In genomic region chr3:178518660-178519396, GRCh38 we compare ENCODE assay signal across 11 cellular contexts. TPM values are rescaled to one million over a fixed set of nuclear protein-coding genes. Genes with fewer than 3 reads are reported as not detected.
DNase-seq lines count a peak whose midpoint lies in the region; ATAC-seq and TF ChIP-seq lines count a peak whose summit lies in the region.
"Had no signal": no experiment of that assay in that cellular context is flagged by ENCODE, and none has a peak within 500 bp of the region (broad histone marks: within the 10 kb centered on the region; RNA-seq: fewer than 3 reads in every experiment).

No MANE protein-coding gene starts in this region.

- H3K27me3 ChIP-seq in stomach (no peaks in the 10 kb centered on the region), upper lobe of left lung (no peaks in the 10 kb centered on the region), Peyer's patch (no peaks in the 10 kb centered on the region)

- no peaks in the 10 kb centered on the region for H3K9me3 ChIP-seq in stomach
- H3K9me3 ChIP-seq in upper lobe of left lung, result no peaks in the 10 kb centered on the region
- H3K9me3 ChIP-seq in Peyer's patch, result no peaks in the 10 kb centered on the region

- no peak for TF ChIP-seq EP300 in stomach (IDR thresholded peaks at IDR 0.05)
- no peak for TF ChIP-seq EP300 in upper lobe of left lung (IDR thresholded peaks at IDR 0.05)

- H3K4me1 ChIP-seq in stomach, result peaks cover 0 to 4% (median 0%) of the 10 kb centered on the region in 4 donors
- H3K4me1 ChIP-seq in upper lobe of left lung, result no peaks in the 10 kb centered on the region
- no peaks in the 10 kb centered on the region for H3K4me1 ChIP-seq in Peyer's patch

- no peak overlapping the region for H3K4me3 ChIP-seq in stomach
- no peak overlapping the region for H3K4me3 ChIP-seq in upper lobe of left lung
- H3K4me3 ChIP-seq in Peyer's patch, result no peak overlapping the region

- no peaks in the 10 kb centered on the region for H3K36me3 ChIP-seq in stomach
- H3K36me3 ChIP-seq in upper lobe of left lung, result no peaks in the 10 kb centered on the region
- H3K36me3 ChIP-seq in Peyer's patch, result no peaks in the 10 kb centered on the region

- TF ChIP-seq CTCF in stomach (IDR thresholded peaks at IDR 0.05) (no peak), upper lobe of left lung (IDR thresholded peaks at IDR 0.05) (no peak), Peyer's patch (IDR thresholded peaks at IDR 0.05) (no peak)

- H3K27ac ChIP-seq in stomach, result no peak overlapping the region
- no peak overlapping the region for H3K27ac ChIP-seq in upper lobe of left lung
- no peak overlapping the region for H3K27ac ChIP-seq in Peyer's patch
- H3K27ac ChIP-seq: C4-2B had no signal

- TF ChIP-seq POLR2A in stomach (IDR thresholded peaks at IDR 0.05), result no peak
- no peak for TF ChIP-seq POLR2A in upper lobe of left lung (IDR thresholded peaks at IDR 0.05)
- TF ChIP-seq POLR2A in Peyer's patch (IDR thresholded peaks at IDR 0.05), result no peak

- intact Hi-C loops in stomach (cut with DNase I; ENCODE audit: low total_unique reads), result no loop called here

- 42 to 62% (median 53%) methylated on average over 6 of the region's 6 CpGs for WGBS in stomach, 5 donors
- 72 to 79% methylated on average over 6 of the region's 6 CpGs for WGBS in upper lobe of left lung, 2 donors

- ATAC-seq in GM19328 (IDR thresholded peaks at IDR 0.05; ENCODE audit: unreplicated experiment) (peak; percentile 63), HG02943 (IDR thresholded peaks at IDR 0.05; ENCODE audit: low read depth, unreplicated experiment) (peak; percentile 82), upper lobe of left lung (ENCODE audit: low FRiP score in 2 of 2) (no peak)
- ATAC-seq: naive thymus-derived CD4-positive, alpha-beta T cell had no signal

- DNase-seq in Daoy (ENCODE audit: low read depth), result peak; percentile 82
- DNase-seq in RPMI7951 (ENCODE audit: low read depth), result peak; percentile 92
- DNase-seq in stomach, result no peak
- no peak for DNase-seq in upper lobe of left lung
- DNase-seq in Peyer's patch, result no peak
- no peak for DNase-seq in activated T-cell treated with anti-CD3 and anti-CD28 coated beads for 4 hours
- DNase-seq: activated naive CD4-positive, alpha-beta T cell treated with anti-CD3 and anti-CD28 coated beads, Interleukin-2, amount 10 ng/mL, durations not matched to agents 7 days and 5 days; naive thymus-derived CD4-positive, alpha-beta T cell had no signal

RNA-seq across cellular contexts. Expression of gene KCNMB2, which starts 17.4 kb away (rescaled TPM):
- 0.06 TPM in 1 of 2 replicates, not detected in the other for total RNA-seq in Daoy (2014; rRNA removed; shearing (Covaris generic))
- total RNA-seq in RPMI7951 (2014; rRNA removed; shearing (Covaris generic)), result 23.0 and 27.4 TPM in 2 replicates
- total RNA-seq in stomach (1 to 10 TPM in 1 of 5 donors, not detected in 4; 3.7 TPM), upper lobe of left lung (1 to 10 TPM in 2 of 6 donors, under 1 TPM in 1, not detected in 3; 0.51 to 3.0 (median 1.1) TPM), Peyer's patch (not detected)
- polyA plus RNA-seq in stomach, result 1 to 10 TPM in 2 of 3 donors, under 1 TPM in 1; 0.48 to 2.4 (median 1.1) TPM
- total RNA-seq: naive thymus-derived CD4-positive, alpha-beta T cell had no signal
- polyA plus RNA-seq: naive thymus-derived CD4-positive, alpha-beta T cell had no signal

Comparison
In these comparisons a context has a peak if more than half of its experiments do, and no peak if none do; other contexts are left out.
1. DNase-seq: peak in Daoy (single experiment) and RPMI7951 (single experiment); none in stomach (single experiment), upper lobe of left lung (0 of 2), Peyer's patch (0 of 3) and activated T-cell treated with anti-CD3 and anti-CD28 coated beads for 4 hours (single experiment).
2. ATAC-seq: peak in GM19328 (single experiment) and HG02943 (single experiment); none in upper lobe of left lung (0 of 2).